In genomic region chr6:33392168-33392947, GRCh38 we compare ENCODE assay signal across 8 cellular contexts. TPM values are rescaled to one million over a fixed set of nuclear protein-coding genes. Genes with fewer than 3 reads are reported as not detected.
DNase-seq lines count a peak whose midpoint lies in the region; ATAC-seq, FAIRE-seq and TF ChIP-seq lines count a peak whose summit lies in the region.

No MANE protein-coding gene starts in this region.

- no peak for TF ChIP-seq POLR2A in GM12892 (IDR thresholded peaks at IDR 0.05; ENCODE audit: low read depth, low read length)

- ATAC-seq in CD8-positive, alpha-beta T cell, result no peak
- ATAC-seq in GM21825 (IDR thresholded peaks at IDR 0.05; ENCODE audit: unreplicated experiment), result peak; percentile 4
- ATAC-seq in psoas muscle, result no peak
- no peak for ATAC-seq in GM18517 (IDR thresholded peaks at IDR 0.05; ENCODE audit: unreplicated experiment)

- no peaks in the 10 kb centered on the region for H3K36me3 ChIP-seq in CD8-positive, alpha-beta T cell (ENCODE audit: insufficient read depth, low read length)
- peaks cover 16% of the 10 kb centered on the region; the same call in 1 of the 2 replicates for H3K36me3 ChIP-seq in SJCRH30
- H3K36me3 ChIP-seq in esophagus (ENCODE audit: control insufficient read depth in 2 of 2, insufficient read depth in 2 of 2, low read length in 1 of 2), result no peaks in the 10 kb centered on the region
- no peaks in the 10 kb centered on the region for H3K36me3 ChIP-seq in psoas muscle (ENCODE audit: insufficient read depth in 1 of 2, low read depth in 1 of 2)

- no peaks in the 10 kb centered on the region for H3K27me3 ChIP-seq in CD8-positive, alpha-beta T cell (ENCODE audit: insufficient read depth, low read length)
- no peaks in the 10 kb centered on the region for H3K27me3 ChIP-seq in SJCRH30
- H3K27me3 ChIP-seq in esophagus (ENCODE audit: control insufficient read depth in 1 of 2, insufficient read depth in 2 of 2, low read length in 2 of 2), result no peaks in the 10 kb centered on the region
- no peaks in the 10 kb centered on the region for H3K27me3 ChIP-seq in psoas muscle (ENCODE audit: insufficient read depth in 3 of 3, low read length in 2 of 3)

- peaks cover 25% of the 10 kb centered on the region for H3K4me1 Mint-ChIP-seq in CD8-positive, alpha-beta T cell (ENCODE audit: low read depth)

- 11 to 14% methylated on average over 13 of the region's 13 CpGs for whole genome bisulfite sequencing in esophagus, 2 donors
- WGBS in psoas muscle, 3 donors, result 12 to 15% (median 13%) methylated on average over 13 of the region's 13 CpGs

- H3K4me3 ChIP-seq in CD8-positive, alpha-beta T cell (ENCODE audit: low read depth, low read length), result peak overlapping the region; percentile 57
- H3K4me3 ChIP-seq in SJCRH30 (peak overlapping the region; percentile 80), esophagus (ENCODE audit: low read depth in 1 of 2, low read length in 2 of 2) (peak overlapping the region; percentile 62 to 75), psoas muscle (peak overlapping the region; percentile 73)

- peak overlapping the region; percentile 85 for H3K4me3 Mint-ChIP-seq in CD8-positive, alpha-beta T cell

- POLR2A ChIA-PET in CD8-positive, alpha-beta T cell (lab: Charles Lee), result interaction anchor here (1.7 kb wide), 1 partner anchor 26 kb away, joined by 8 read pairs; the partner anchor contains the start of genes CUTA and SYNGAP1

- peak overlapping the region; percentile 38 for H3K27ac Mint-ChIP-seq in CD8-positive, alpha-beta T cell

- no peaks in the 10 kb centered on the region for H3K36me3 Mint-ChIP-seq in CD8-positive, alpha-beta T cell

- peak overlapping the region; percentile 19 for H3K27ac ChIP-seq in CD8-positive, alpha-beta T cell (ENCODE audit: low read depth, low read length)
- H3K27ac ChIP-seq in SJCRH30, result peak overlapping the region; percentile 87
- H3K27ac ChIP-seq in esophagus (ENCODE audit: low read depth in 2 of 2, low read length in 1 of 2), result peak overlapping the region; percentile 96 to 97
- H3K27ac ChIP-seq in psoas muscle, result peak overlapping the region; percentile 92

- intact Hi-C loops in CD8-positive, alpha-beta T cell (cut with DNase I, micrococcal nuclease), result loop anchor here (5.0 to 10.0 kb wide), 3 partner anchors 100 to 540 kb away; partner anchors contain the start of genes PSMB9 (in 1 of the 2) and TAP1 (in 1 of the 2)
- intact Hi-C loops in psoas muscle (cut with DNase I), result loop anchor here in 1 of 2 donors (5.0 kb wide), 1 partner anchor 35 kb away; no protein-coding TSS in a partner anchor

- TF ChIP-seq CTCF in CD8-positive, alpha-beta T cell (IDR thresholded peaks at IDR 0.05), result no peak
- no peak for TF ChIP-seq CTCF in psoas muscle (IDR thresholded peaks at IDR 0.05)

- FAIRE-seq in GM12892 (lab: Jason Lieb, UNC), result no peak

- H3K4me1 ChIP-seq in CD8-positive, alpha-beta T cell (ENCODE audit: insufficient read depth, low read length), result peaks cover 18% of the 10 kb centered on the region
- H3K4me1 ChIP-seq in SJCRH30 (peaks cover 11% of the 10 kb centered on the region), esophagus (ENCODE audit: control insufficient read depth in 2 of 2, insufficient read depth in 2 of 2, low read length in 1 of 2) (no peaks in the 10 kb centered on the region), psoas muscle (peaks cover 7% of the 10 kb centered on the region)

- H3K27me3 Mint-ChIP-seq in CD8-positive, alpha-beta T cell (ENCODE audit: low read depth), result no peaks in the 10 kb centered on the region

- CTCF ChIA-PET in CD8-positive, alpha-beta T cell (lab: Charles Lee), result interaction anchor here (0.9 kb wide), 1 partner anchor 14 kb away, joined by 3 read pairs; no protein-coding TSS in a partner anchor

- no peaks in the 10 kb centered on the region for H3K9me3 Mint-ChIP-seq in CD8-positive, alpha-beta T cell

- no peaks in the 10 kb centered on the region for H3K9me3 ChIP-seq in CD8-positive, alpha-beta T cell (ENCODE audit: low read length)
- H3K9me3 ChIP-seq in SJCRH30 (replicated peaks) (no peaks in the 10 kb centered on the region), esophagus (ENCODE audit: control insufficient read depth in 2 of 2, insufficient read depth in 1 of 2, low read depth in 1 of 2, low read length in 1 of 2) (no peaks in the 10 kb centered on the region), psoas muscle (no peaks in the 10 kb centered on the region)

- no peak for DNase-seq in CD8-positive, alpha-beta T cell
- DNase-seq in SJCRH30 (peak; percentile 35 to 59), psoas muscle (no peak), nucleus accumbens (lab: John Stamatoyannopoulos, UW) (no peak), GM12892 (ENCODE audit: insufficient read length) (no peak)

RNA-seq across cellular contexts. Expression of gene KIFC1, which starts 0.7 kb away (rescaled TPM):
- total RNA-seq in CD8-positive, alpha-beta T cell, result 1 to 10 TPM; 1.6 to 2.1 TPM
- 80.5 and 84.5 TPM in 2 replicates for total RNA-seq in SJCRH30 (2014; rRNA removed; shearing (Covaris generic))
- polyA plus RNA-seq in esophagus (10 to 100 TPM; 12.5 to 15.0 TPM), psoas muscle (1 to 10 TPM in 1 of 3 donors, under 1 TPM in 2; 0.15 to 1.0 (median 0.19) TPM)
- under 1 TPM in 3 of 4 donors, not detected in 1; 0.17 to 0.27 (median 0.25) TPM for total RNA-seq in psoas muscle
- 29.9 TPM for polyA plus RNA-seq in GM12892 (2012; ENCODE audit: missing spikeins)

RNA-seq across cellular contexts. Expression of gene PHF1, which starts 18.5 kb away (rescaled TPM):
- 100 to 1,000 TPM; 560 to 588 TPM for total RNA-seq in CD8-positive, alpha-beta T cell
- 21.8 and 25.5 TPM in 2 replicates for total RNA-seq in SJCRH30 (2014; rRNA removed; shearing (Covaris generic))
- polyA plus RNA-seq in esophagus (10 to 100 TPM; 27.3 to 46.0 TPM), psoas muscle (10 to 100 TPM; 65.6 to 84.8 (median 78.3) TPM)
- 10 to 100 TPM; 40.5 to 57.5 (median 50.5) TPM for total RNA-seq in psoas muscle
- polyA plus RNA-seq in GM12892 (2012; ENCODE audit: missing spikeins), result 17.4 TPM

RNA-seq across cellular contexts. Expression of gene CUTA, which starts 25.5 kb away (rescaled TPM):
- 100 to 1,000 TPM; 159 to 177 TPM for total RNA-seq in CD8-positive, alpha-beta T cell
- 181 and 210 TPM in 2 replicates for total RNA-seq in SJCRH30 (2014; rRNA removed; shearing (Covaris generic))
- polyA plus RNA-seq in esophagus (100 to 1,000 TPM in 1 of 2 donors, 10 to 100 TPM in 1; 80.2 to 119 TPM), psoas muscle (100 to 1,000 TPM in 2 of 3 donors, 10 to 100 TPM in 1; 99.9 to 126 (median 125) TPM)
- 100 to 1,000 TPM in 2 of 4 donors, 10 to 100 TPM in 2; 75.4 to 121 (median 95.6) TPM for total RNA-seq in psoas muscle
- 154 TPM for polyA plus RNA-seq in GM12892 (2012; ENCODE audit: missing spikeins)

RNA-seq across cellular contexts. Expression of gene SYNGAP1, which starts 27.5 kb away (rescaled TPM):
- 10 to 100 TPM; 54.3 to 64.1 TPM for total RNA-seq in CD8-positive, alpha-beta T cell
- total RNA-seq in SJCRH30 (2014; rRNA removed; shearing (Covaris generic)), result 1.8 and 2.5 TPM in 2 replicates
- polyA plus RNA-seq in esophagus, result 10 to 100 TPM in 1 of 2 donors, 1 to 10 TPM in 1; 4.1 to 18.2 TPM
- 1 to 10 TPM; 1.9 to 4.3 (median 2.2) TPM for total RNA-seq in psoas muscle
- 1 to 10 TPM in 2 of 3 donors, under 1 TPM in 1; 0.70 to 2.2 (median 1.5) TPM for polyA plus RNA-seq in psoas muscle
- polyA plus RNA-seq in GM12892 (2012; ENCODE audit: missing spikeins), result 4.8 TPM

Comparison
In these comparisons a context has a peak if more than half of its experiments do, and no peak if none do; other contexts are left out.
1. DNase-seq: peak in SJCRH30 (2 of 2); none in CD8-positive, alpha-beta T cell (0 of 7), psoas muscle (0 of 2), nucleus accumbens (0 of 56) and GM12892 (single experiment).
2. H3K27ac ChIP-seq: peak in every context shown above with its lines; median percentile 96 in esophagus; 92 in psoas muscle; 87 in SJCRH30; 19 in CD8-positive, alpha-beta T cell.
3. RNA of gene KIFC1, which starts 0.7 kb away (total RNA-seq): 80.5 to 84.5 TPM in SJCRH30; 1.6 to 2.1 TPM in CD8-positive, alpha-beta T cell and 0.17 to 0.27 TPM in psoas muscle; every median in the first group is over 10 times any median in the second.
4. RNA of gene PHF1, which starts 18.5 kb away (total RNA-seq): 560 to 588 TPM in CD8-positive, alpha-beta T cell; 40.5 to 57.5 TPM in psoas muscle and 21.8 to 25.5 TPM in SJCRH30; every median in the first group is over 4 times any median in the second.
5. Peak in every context shown above with its lines, with median percentiles within 50 percentile points of each other: H3K4me3 ChIP-seq.